In genomic region chr4:7179158-7179557, GRCh38 we compare ENCODE assay signal across 11 cellular contexts.
"Had no signal": no experiment of that assay in that cellular context is flagged by ENCODE, and none has a peak within 500 bp of the region (broad histone marks: within the 10 kb centered on the region; RNA-seq: fewer than 3 reads in every experiment).

No MANE protein-coding gene starts in this region.

- H3K27ac Mint-ChIP-seq: GM23338, H9, HFFc6 had no signal

- H3K4me3 ChIP-seq: GM23248, GM23338, HAP-1 had no signal

- ATAC-seq: GM23338, HCT116 had no signal

- H3K9ac ChIP-seq: GM23248 had no signal

- H3K9me3 ChIP-seq: HAP-1 had no signal

- H3K27ac ChIP-seq: GM23248 had no signal

- H3K4me2 ChIP-seq: GM23338 had no signal

- H3K4me3 Mint-ChIP-seq: GM23338, H9, HFFc6 had no signal

- DNase-seq: GM23248, GOT3, H7, H9, HCEC 1CT, HFFc6 had no signal

- FAIRE-seq: H1, H54 had no signal

- H3K4me1 Mint-ChIP-seq: GM23338, H9 had no signal

- H3K36me3 ChIP-seq: HAP-1 had no signal

- H3K4me1 ChIP-seq: HAP-1 had no signal

- H2AFZ ChIP-seq: GM23248, GM23338 had no signal
